2 cellular contexts compared by ENCODE assay signal in genomic region chr10:43338117-43338516, GRCh38.
A peak's percentile ranks its signal among the peaks of the same experiment; 100 is the strongest.
TF ChIP-seq lines count a peak whose summit lies in the region.

No MANE protein-coding gene starts in this region.

TF ChIP-seq in GM23338, 12 proteins besides CTCF, POLR2A, EP300 and RAD21:
- TF ChIP-seq STAT1 (IDR thresholded peaks at IDR 0.05; ENCODE audit: unreplicated experiment) = no peak
- no peak for TF ChIP-seq EZH2 (IDR thresholded peaks at IDR 0.05; ENCODE audit: low read depth, unreplicated experiment)
- TF ChIP-seq ZNF331 (CRISPR knock-in tag; IDR thresholded peaks at IDR 0.05; ENCODE audit: low read depth) = no peak
- TF ChIP-seq ETS1 (IDR thresholded peaks at IDR 0.05) = no peak

TF ChIP-seq in WTC11, 78 proteins besides CTCF, POLR2A, EP300 and RAD21:
- 0 out of 2 replicates have a peak, but pooled peaks have one; percentile 18 for TF ChIP-seq PRDM15 (CRISPR knock-in tag; IDR thresholded peaks at IDR 0.05)
- TF ChIP-seq ELF4 (CRISPR knock-in tag; IDR thresholded peaks at IDR 0.05; ENCODE audit: low read depth) = no peak
